In genomic region chr19:12482505-12482886, GRCh38 we compare ENCODE assay signal across 15 cellular contexts. TPM values are rescaled to one million over a fixed set of nuclear protein-coding genes. Genes with fewer than 3 reads are reported as not detected.
A peak's percentile ranks its signal among the peaks of the same experiment; 100 is the strongest.
DNase-seq lines count a peak whose midpoint lies in the region; ATAC-seq and TF ChIP-seq lines count a peak whose summit lies in the region.
"Had no signal": no experiment of that assay in that cellular context is flagged by ENCODE, and none has a peak within 500 bp of the region (broad histone marks: within the 10 kb centered on the region; RNA-seq: fewer than 3 reads in every experiment).

No MANE protein-coding gene starts in this region.

- H2AFZ ChIP-seq in OCI-LY1 (ENCODE audit: low read length): no peak overlapping the region

- peak overlapping the region; percentile 60 for H3K4me3 Mint-ChIP-seq in natural killer cell
- H3K4me3 Mint-ChIP-seq in natural killer cell treated with Interleukin-12 subunit alpha and Interleukin-12 subunit beta and Interleukin-15 and Interleukin-18, amount 100 ng/mL, for 72 hours: no peak overlapping the region

- peaks cover 28% of the 10 kb centered on the region for H3K4me1 ChIP-seq in OCI-LY1 (ENCODE audit: insufficient read depth, low read length, severe bottlenecking)

- peaks cover 11% of the 10 kb centered on the region; the same call in 1 of the 2 replicates for H3K9me3 ChIP-seq in OCI-LY1 (ENCODE audit: low read length)
- no peaks in the 10 kb centered on the region for H3K9me3 ChIP-seq in iPS-18c (ENCODE audit: control insufficient read depth, insufficient read depth, low read length)
- H3K9me3 ChIP-seq: ascending aorta, MG63 had no signal

- H3K79me2 ChIP-seq in OCI-LY1 (ENCODE audit: insufficient read depth, low read length): peaks cover 8% of the 10 kb centered on the region

- peak overlapping the region; percentile 54 for H3K27ac ChIP-seq in OCI-LY1 (ENCODE audit: low read depth, low read length, poor library complexity, severe bottlenecking)
- H3K27ac ChIP-seq: ascending aorta had no signal

- H3K4me3 ChIP-seq in OCI-LY1 (ENCODE audit: low read depth, low read length, poor library complexity, severe bottlenecking) (peak overlapping the region; percentile 17), iPS-18c (ENCODE audit: insufficient read depth, low read depth, low read length) (0 out of 2 replicates have a peak overlapping the region, but pooled peaks have one; percentile 9)
- H3K4me3 ChIP-seq: ascending aorta, MG63 had no signal

- TF ChIP-seq CTCF in natural killer cell (IDR thresholded peaks at IDR 0.05): no peak
- no peak for TF ChIP-seq CTCF in OCI-LY1 (IDR thresholded peaks at IDR 0.05; ENCODE audit: low read length)

- H3K4me1 Mint-ChIP-seq in natural killer cell: peaks cover 32 to 41% of the 10 kb centered on the region in 2 donors
- peaks cover 22 to 27% of the 10 kb centered on the region in 2 donors for H3K4me1 Mint-ChIP-seq in natural killer cell treated with Interleukin-12 subunit alpha and Interleukin-12 subunit beta and Interleukin-15 and Interleukin-18, amount 100 ng/mL, for 72 hours (ENCODE audit: low read depth in 2 of 2)

- no peaks in the 10 kb centered on the region for H4K20me1 ChIP-seq in OCI-LY1 (ENCODE audit: insufficient read depth, low read length)

- H3K9me3 Mint-ChIP-seq in natural killer cell: no peaks in the 10 kb centered on the region
- H3K9me3 Mint-ChIP-seq in natural killer cell treated with Interleukin-12 subunit alpha and Interleukin-12 subunit beta and Interleukin-15 and Interleukin-18, amount 100 ng/mL, for 72 hours: no peaks in the 10 kb centered on the region
- H3K9me3 Mint-ChIP-seq: H9 had no signal

- no peaks in the 10 kb centered on the region; the same call in 1 of the 2 replicates for H3K36me3 ChIP-seq in OCI-LY1 (ENCODE audit: insufficient read depth, low read length)
- H3K36me3 ChIP-seq: ascending aorta, MG63 had no signal

- H3K9ac ChIP-seq in OCI-LY1 (ENCODE audit: low read length): no peak overlapping the region

- DNase-seq in natural killer cell (no peak), HK-2 (ENCODE audit: unreplicated experiment) (no peak), MV-4-11 (lab: John Stamatoyannopoulos, UW) (no peak)
- no peak for DNase-seq in natural killer cell treated with Interleukin-12 subunit alpha and Interleukin-12 subunit beta and Interleukin-15 and Interleukin-18, amount 100 ng/mL, for 72 hours (ENCODE audit: low spot score)
- no peak for DNase-seq in activated CD4-positive, CD25-positive, alpha-beta regulatory T cell (lab: John Stamatoyannopoulos, UW)
- DNase-seq: DMS79 treated with DMSO at 0.1 percent for 48 hours, H9, mammary epithelial cell, MG63, NCI-H2227 treated with DMSO at 0.1 percent for 48 hours, PC-3 had no signal

- H3K27me3 Mint-ChIP-seq in natural killer cell (ENCODE audit: low read depth in 2 of 2): no peaks in the 10 kb centered on the region
- H3K27me3 Mint-ChIP-seq in natural killer cell treated with Interleukin-12 subunit alpha and Interleukin-12 subunit beta and Interleukin-15 and Interleukin-18, amount 100 ng/mL, for 72 hours: no peaks in the 10 kb centered on the region

- peak overlapping the region; percentile 51 to 61 for H3K27ac Mint-ChIP-seq in natural killer cell
- H3K27ac Mint-ChIP-seq in natural killer cell treated with Interleukin-12 subunit alpha and Interleukin-12 subunit beta and Interleukin-15 and Interleukin-18, amount 100 ng/mL, for 72 hours: peak overlapping the region in 1 of 2 donors; percentile 19

- no peaks in the 10 kb centered on the region for H3K36me3 Mint-ChIP-seq in natural killer cell
- H3K36me3 Mint-ChIP-seq in natural killer cell treated with Interleukin-12 subunit alpha and Interleukin-12 subunit beta and Interleukin-15 and Interleukin-18, amount 100 ng/mL, for 72 hours: no peaks in the 10 kb centered on the region

- intact Hi-C loops in natural killer cell (cut with micrococcal nuclease): no loop called here

- ATAC-seq in natural killer cell (no peak), GM18907 (IDR thresholded peaks at IDR 0.05; ENCODE audit: unreplicated experiment) (no peak)
- ATAC-seq in natural killer cell treated with Interleukin-12 subunit alpha and Interleukin-12 subunit beta and Interleukin-15 and Interleukin-18, amount 100 ng/mL, for 72 hours: no peak
- ATAC-seq: PC-3 had no signal

- peak overlapping the region; percentile 31 for H3K4me2 ChIP-seq in OCI-LY1 (ENCODE audit: low read length)

- H3K27me3 ChIP-seq in OCI-LY1 (ENCODE audit: insufficient read depth, low read length): no peaks in the 10 kb centered on the region
- H3K27me3 ChIP-seq: ascending aorta, MG63 had no signal

- H3F3A ChIP-seq in OCI-LY1 (ENCODE audit: insufficient read depth, low read length): no peaks in the 10 kb centered on the region

- no peaks in the 10 kb centered on the region for H3K9me2 ChIP-seq in OCI-LY1 (ENCODE audit: low read depth, low read length)

RNA-seq across cellular contexts. Expression of gene ZNF709, which starts 2.1 kb away (rescaled TPM):
- total RNA-seq in natural killer cell: 1 to 10 TPM; 4.1 to 4.7 (median 4.1) TPM
- 1 to 10 TPM; 1.3 to 1.6 TPM for total RNA-seq in natural killer cell treated with Interleukin-12 subunit alpha and Interleukin-12 subunit beta and Interleukin-15 and Interleukin-18, amount 100 ng/mL, for 72 hours

RNA-seq across cellular contexts. Expression of gene ZNF443, which starts 41.7 kb away (rescaled TPM):
- 1 to 10 TPM; 3.5 to 6.1 (median 3.9) TPM for total RNA-seq in natural killer cell
- 1 to 10 TPM; 2.2 to 2.5 TPM for total RNA-seq in natural killer cell treated with Interleukin-12 subunit alpha and Interleukin-12 subunit beta and Interleukin-15 and Interleukin-18, amount 100 ng/mL, for 72 hours
